ENCODE assay signal across 14 cellular contexts in genomic region chr1:40914927-40915569, GRCh38. TPM values are rescaled to one million over a fixed set of nuclear protein-coding genes. Genes with fewer than 3 reads are reported as not detected.
DNase-seq lines count a peak whose midpoint lies in the region; ATAC-seq and TF ChIP-seq lines count a peak whose summit lies in the region.
"Had no signal": no experiment of that assay in that cellular context is flagged by ENCODE, and none has a peak within 500 bp of the region (broad histone marks: within the 10 kb centered on the region; RNA-seq: fewer than 3 reads in every experiment).

No MANE protein-coding gene starts in this region.

- H3K4me2 ChIP-seq in GM23338 (no peak overlapping the region), mammary epithelial cell (ENCODE audit: insufficient read depth, low read depth, low read length) (peak overlapping the region; percentile 55)

- DNase-seq in GM23338 (ENCODE audit: low spot score), result no peak
- no peak for DNase-seq in mammary epithelial cell
- peak; percentile 19 for DNase-seq in sciatic nerve (ENCODE audit: low spot score)
- DNase-seq: CD8-positive, alpha-beta T cell; DMS153; EL; MV-4-11; NCI-H1417 treated with DMSO at 0.1 percent for 48 hours; NCI-H510A had no signal

- WGBS in mammary epithelial cell (ENCODE audit: low coverage, missing lambda C conversion rate), result 24% methylated on average over 4 of the region's 7 CpGs
- WGBS in gastroesophageal sphincter (ENCODE audit: low coverage in 1 of 2), 2 donors, result 81 to 93% methylated on average over 7 of the region's 7 CpGs

- no peaks in the 10 kb centered on the region for H3F3A ChIP-seq in GM23338 (replicated peaks; ENCODE audit: low read depth)

- ATAC-seq in GM23338, result no peak; the same call in 2 of the 3 replicates
- no peak for ATAC-seq in sciatic nerve
- no peak for ATAC-seq in gastroesophageal sphincter
- no peak for ATAC-seq in GM21786 (IDR thresholded peaks at IDR 0.05; ENCODE audit: unreplicated experiment)
- no peak for ATAC-seq in HG03280 (IDR thresholded peaks at IDR 0.05; ENCODE audit: unreplicated experiment)
- ATAC-seq: CD8-positive, alpha-beta T cell had no signal

- H3K9me3 ChIP-seq in mammary epithelial cell (replicated peaks; ENCODE audit: insufficient read depth, low read length), result no peaks in the 10 kb centered on the region
- no peaks in the 10 kb centered on the region for H3K9me3 ChIP-seq in gastroesophageal sphincter

- no peaks in the 10 kb centered on the region for H3K9me3 Mint-ChIP-seq in GM23338
- H3K9me3 Mint-ChIP-seq: CD8-positive, alpha-beta T cell; IgD-negative memory B cell had no signal

- TF ChIP-seq POLR2A in gastroesophageal sphincter (IDR thresholded peaks at IDR 0.05), result no peak

- CTCF ChIA-PET in mammary epithelial cell (lab: Charles Lee; ENCODE audit: low non-redundant PET), result no interaction called here

- no peaks in the 10 kb centered on the region for H3K9me2 ChIP-seq in GM23338 (ENCODE audit: insufficient read depth)

- H3K36me3 ChIP-seq in GM23338 (ENCODE audit: insufficient read depth), result no peaks in the 10 kb centered on the region
- no peaks in the 10 kb centered on the region for H3K36me3 ChIP-seq in mammary epithelial cell (ENCODE audit: insufficient read depth, low read length)
- no peaks in the 10 kb centered on the region for H3K36me3 ChIP-seq in gastroesophageal sphincter

- TF ChIP-seq EP300 in gastroesophageal sphincter (IDR thresholded peaks at IDR 0.05), result no peak

- H3K27ac ChIP-seq in 22Rv1 (peak overlapping the region; percentile 42; the same call in 1 of the 2 replicates), GM23338 (ENCODE audit: low read depth) (no peak overlapping the region), mammary epithelial cell (ENCODE audit: insufficient read depth, low read depth, low read length) (no peak overlapping the region), gastroesophageal sphincter (no peak overlapping the region)

- H3K27me3 ChIP-seq in GM23338 (ENCODE audit: insufficient read depth), result no peaks in the 10 kb centered on the region
- H3K27me3 ChIP-seq in mammary epithelial cell (ENCODE audit: insufficient read depth, low read length), result no peaks in the 10 kb centered on the region
- no peaks in the 10 kb centered on the region for H3K27me3 ChIP-seq in gastroesophageal sphincter

- H3K27ac Mint-ChIP-seq in GM23338, result no peak overlapping the region
- H3K27ac Mint-ChIP-seq: CD8-positive, alpha-beta T cell had no signal

- in situ Hi-C loops in mammary epithelial cell (cut with MboI; ENCODE audit: low sequenced_read_pairs in 2 of 2), result no loop called here

- dilution Hi-C loops in mammary epithelial cell (cut with HindIII; ENCODE audit: low sequenced_read_pairs), result no loop called here

- peaks cover 5% of the 10 kb centered on the region; the same call in 2 of the 3 replicates for H3K4me1 Mint-ChIP-seq in GM23338
- H3K4me1 Mint-ChIP-seq: IgD-negative memory B cell had no signal

- no peaks in the 10 kb centered on the region for H3K36me3 Mint-ChIP-seq in GM23338 (ENCODE audit: low read depth)
- H3K36me3 Mint-ChIP-seq: CD8-positive, alpha-beta T cell; IgD-negative memory B cell had no signal

- no peak overlapping the region for H3K4me3 Mint-ChIP-seq in GM23338
- H3K4me3 Mint-ChIP-seq: CD8-positive, alpha-beta T cell; IgD-negative memory B cell had no signal

- no peaks in the 10 kb centered on the region for H4K20me1 ChIP-seq in GM23338 (replicated peaks; ENCODE audit: insufficient read depth)
- no peaks in the 10 kb centered on the region for H4K20me1 ChIP-seq in mammary epithelial cell (ENCODE audit: insufficient read depth, low read length)

- H3K79me2 ChIP-seq in GM23338 (replicated peaks; ENCODE audit: insufficient read depth), result no peaks in the 10 kb centered on the region
- no peaks in the 10 kb centered on the region for H3K79me2 ChIP-seq in mammary epithelial cell (ENCODE audit: insufficient read depth, low read length)

- H3K4me3 ChIP-seq in GM23338 (no peak overlapping the region), mammary epithelial cell (replicated peaks in 1 of 3; ENCODE audit: insufficient read depth in 1 of 3, low read depth in 2 of 3, low read length in 3 of 3) (no peak overlapping the region), gastroesophageal sphincter (no peak overlapping the region)

- TF ChIP-seq CTCF in 22Rv1 (IDR thresholded peaks at IDR 0.05) (no peak), GM23338 (conservative IDR thresholded peaks at IDR 0.05; ENCODE audit: low read depth in 2 of 2) (no peak), mammary epithelial cell (conservative IDR thresholded peaks at IDR 0.05 in 1 of 2, IDR thresholded peaks at IDR 0.05 in 1 of 2; ENCODE audit: extremely low read depth in 1 of 2, insufficient read depth in 1 of 2, low read depth in 1 of 2, low read length in 2 of 2) (no peak), gastroesophageal sphincter (IDR thresholded peaks at IDR 0.05) (no peak)

- H2AFZ ChIP-seq in GM23338, result peak overlapping the region; percentile 84
- peak overlapping the region; percentile 73 for H2AFZ ChIP-seq in mammary epithelial cell (ENCODE audit: low read depth, low read length)

- H3K4me1 ChIP-seq in GM23338 (ENCODE audit: insufficient read depth), result no peaks in the 10 kb centered on the region
- peaks cover 17% of the 10 kb centered on the region for H3K4me1 ChIP-seq in mammary epithelial cell (ENCODE audit: insufficient read depth, low read length)
- no peaks in the 10 kb centered on the region for H3K4me1 ChIP-seq in gastroesophageal sphincter

- no TSS peak for BruUV-seq in mammary epithelial cell (replicated peaks; lab: Mats Ljungman, UMichigan)

- H3K9ac ChIP-seq in mammary epithelial cell (ENCODE audit: insufficient read depth, low read length), result no peak overlapping the region

- intact Hi-C loops in mammary epithelial cell (cut with micrococcal nuclease), result no loop called here
- intact Hi-C loops in sciatic nerve (cut with DNase I), result no loop called here

- H3K27me3 Mint-ChIP-seq in GM23338 (ENCODE audit: insufficient read depth, low read depth, poor library complexity), result peaks cover 8% of the 10 kb centered on the region
- H3K27me3 Mint-ChIP-seq: IgD-negative memory B cell had no signal

TF ChIP-seq in GM23338, 12 proteins besides CTCF, POLR2A, EP300 and RAD21:
- TF ChIP-seq ZNF114 (CRISPR knock-in tag; IDR thresholded peaks at IDR 0.05), result no peak
- no peak for TF ChIP-seq ZNF331 (CRISPR knock-in tag; IDR thresholded peaks at IDR 0.05; ENCODE audit: low read depth)
- TF ChIP-seq REST (IDR thresholded peaks at IDR 0.05; ENCODE audit: unreplicated experiment), result no peak
- TF ChIP-seq JUNB (IDR thresholded peaks at IDR 0.05; ENCODE audit: unreplicated experiment), result no peak
- no peak for TF ChIP-seq ETS1 (IDR thresholded peaks at IDR 0.05)
- no peak for TF ChIP-seq CREB1 (CRISPR knock-in tag; IDR thresholded peaks at IDR 0.05; ENCODE audit: low read depth)
- TF ChIP-seq EZH2 (IDR thresholded peaks at IDR 0.05; ENCODE audit: low read depth, unreplicated experiment), result no peak

RNA-seq across cellular contexts. Expression of gene CITED4, which starts 52.9 kb away (rescaled TPM):
- 16.4 and 18.7 TPM in 2 replicates for total RNA-seq in GM23338 (2014; rRNA removed; shearing (Covaris generic))
- polyA plus RNA-seq in GM23338 (2016; fragmentation: Nextera tagmentation; extraction: Ambion mirVana), result 2.9 and 7.7 TPM in 2 replicates
- total RNA-seq in mammary epithelial cell, result 100 to 1,000 TPM in 1 of 2 donors, 10 to 100 TPM in 1; 54.8 to 140 TPM
- polyA plus RNA-seq in mammary epithelial cell, result 27.5 TPM
- polyA minus RNA-seq in mammary epithelial cell, result 24.0 TPM
- 5.6 TPM for total RNA-seq in sciatic nerve
- 10 to 100 TPM in 3 of 4 donors, 1 to 10 TPM in 1; 9.2 to 15.6 (median 14.1) TPM for total RNA-seq in gastroesophageal sphincter
